Comparison of ENCODE assay signal across 1 cellular context in genomic region chr2:152694161-152694661, GRCh38.
TF ChIP-seq lines count a peak whose summit lies in the region.

No MANE protein-coding gene starts in this region.

TF ChIP-seq in GM23338, 12 proteins besides CTCF, POLR2A, EP300 and RAD21 (continued from another document):
- no peak for TF ChIP-seq EZH2 (IDR thresholded peaks at IDR 0.05; ENCODE audit: low read depth, unreplicated experiment)
- TF ChIP-seq EZH2phosphoT487 (IDR thresholded peaks at IDR 0.05; ENCODE audit: unreplicated experiment), result no peak
- no peak for TF ChIP-seq ETS1 (IDR thresholded peaks at IDR 0.05)
